Comparison of ENCODE assay signal across 9 cellular contexts in genomic region chrX:19709812-19710518, GRCh38.
A peak's percentile ranks its signal among the peaks of the same experiment; 100 is the strongest.
DNase-seq lines count a peak whose midpoint lies in the region; ATAC-seq, FAIRE-seq and TF ChIP-seq lines count a peak whose summit lies in the region.
"Had no signal": no experiment of that assay in that cellular context is flagged by ENCODE, and none has a peak within 500 bp of the region (broad histone marks: within the 10 kb centered on the region; RNA-seq: fewer than 3 reads in every experiment).

No MANE protein-coding gene starts in this region.

- H3K4me3 ChIP-seq in epithelial cell of esophagus (ENCODE audit: low read length) (no peak overlapping the region), trophoblast cell (ENCODE audit: low read depth, low read length) (no peak overlapping the region), psoas muscle (no peak overlapping the region)

- H3K4me2 ChIP-seq in trophoblast cell (ENCODE audit: low read length): no peak overlapping the region

- no peak overlapping the region for H2BK5ac ChIP-seq in trophoblast cell (ENCODE audit: low read depth, low read length, poor library complexity)

- H3K18ac ChIP-seq in trophoblast cell (ENCODE audit: low read length): no peak overlapping the region

- intact Hi-C loops in psoas muscle (cut with DNase I): no loop called here

- H3K27me3 ChIP-seq in trophoblast cell (ENCODE audit: insufficient read depth, low read length) (no peaks in the 10 kb centered on the region), psoas muscle (ENCODE audit: insufficient read depth in 3 of 3, low read length in 2 of 3) (no peaks in the 10 kb centered on the region)

- peak; percentile 97 for FAIRE-seq in RCC 7860 (lab: Jason Lieb, UNC)

- H4K91ac ChIP-seq in trophoblast cell (ENCODE audit: low read depth, low read length): no peak overlapping the region

- H3K9me3 ChIP-seq in trophoblast cell (ENCODE audit: insufficient read depth, low read depth, low read length) (no peaks in the 10 kb centered on the region), psoas muscle (no peaks in the 10 kb centered on the region)

- no CpG with 5 or more reads among the region's 9 CpGs for WGBS in trophoblast cell (ENCODE audit: extremely low coverage, insufficient coverage, insufficient read length)
- WGBS in psoas muscle, 3 donors: 91 to 96% (median 93%) methylated on average over 9 of the region's 9 CpGs

- H2BK120ac ChIP-seq in trophoblast cell (ENCODE audit: insufficient read depth, low read length, poor library complexity): no peak overlapping the region

- H2AFZ ChIP-seq in trophoblast cell (ENCODE audit: insufficient read depth, low read length, poor library complexity): no peak overlapping the region
- H2AFZ ChIP-seq: parathyroid adenoma had no signal

- H3K9ac ChIP-seq in trophoblast cell (ENCODE audit: low read length): no peak overlapping the region
- H3K9ac ChIP-seq: parathyroid adenoma had no signal

- DNase-seq in GM04504 (ENCODE audit: low read depth) (peak; percentile 87), RCC 7860 (ENCODE audit: low spot score) (peak; percentile 93), epithelial cell of esophagus (ENCODE audit: low read depth) (peak; percentile 90), trophoblast cell (peak; percentile 76 to 78), psoas muscle (no peak)
- no peak for DNase-seq in stimulated activated CD4-positive, alpha-beta T cell treated with anti-CD3 and anti-CD28 coated beads, Interleukin-1b, Interleukin-23, amount 100 ng/mL, for 48 hours
- DNase-seq: activated CD4-positive, alpha-beta T cell treated with anti-CD3 and anti-CD28 coated beads for 48 hours had no signal

- no peak overlapping the region for H3K23ac ChIP-seq in trophoblast cell (ENCODE audit: low read length)

- H2BK12ac ChIP-seq in trophoblast cell (ENCODE audit: low read length): no peak overlapping the region

- H3K4me1 ChIP-seq in trophoblast cell (ENCODE audit: control insufficient read depth in 1 of 2, insufficient read depth in 2 of 2, low read length in 2 of 2) (peaks cover 7 to 9% of the 10 kb centered on the region in 2 experiments), psoas muscle (peaks cover 5% of the 10 kb centered on the region)
- H3K4me1 ChIP-seq: parathyroid adenoma had no signal

- no peak for ATAC-seq in psoas muscle
- no peak for ATAC-seq in HG02938 (IDR thresholded peaks at IDR 0.05; ENCODE audit: unreplicated experiment)

- no peak overlapping the region for H2AK5ac ChIP-seq in trophoblast cell (ENCODE audit: low read length)

- H3K79me2 ChIP-seq in trophoblast cell (ENCODE audit: control insufficient read depth, insufficient read depth, low read length, poor library complexity): no peaks in the 10 kb centered on the region
- H3K79me2 ChIP-seq: parathyroid adenoma had no signal

- H4K12ac ChIP-seq in trophoblast cell (ENCODE audit: low read depth, low read length): no peak overlapping the region

- H3K4ac ChIP-seq in trophoblast cell (ENCODE audit: low read depth, low read length): no peak overlapping the region

- H3K79me1 ChIP-seq in trophoblast cell (ENCODE audit: low read length): peaks cover 2% of the 10 kb centered on the region

- H3K36me3 ChIP-seq in trophoblast cell (ENCODE audit: control insufficient read depth in 1 of 2, insufficient read depth in 2 of 2, low read length in 2 of 2): peaks cover 0 to 2% of the 10 kb centered on the region in 2 experiments
- H3K36me3 ChIP-seq in psoas muscle (ENCODE audit: insufficient read depth in 1 of 2, low read depth in 1 of 2): no peaks in the 10 kb centered on the region

- H3K27ac ChIP-seq in trophoblast cell (ENCODE audit: low read depth, low read length) (no peak overlapping the region), psoas muscle (no peak overlapping the region)
- H3K27ac ChIP-seq: parathyroid adenoma had no signal

- H3K14ac ChIP-seq in trophoblast cell (ENCODE audit: low read length): no peak overlapping the region

- no peak for TF ChIP-seq CTCF in epithelial cell of esophagus (IDR thresholded peaks at IDR 0.05; ENCODE audit: insufficient read depth, low read depth, low read length, missing control alignments)
- TF ChIP-seq CTCF in psoas muscle (IDR thresholded peaks at IDR 0.05): no peak

- no peak overlapping the region for H4K8ac ChIP-seq in trophoblast cell (ENCODE audit: low read depth, low read length)

Comparison
In these comparisons a context has a peak if more than half of its experiments do, and no peak if none do; other contexts are left out.
1. DNase-seq: peak in GM04504 (single experiment), RCC 7860 (single experiment), epithelial cell of esophagus (single experiment) and trophoblast cell (2 of 2); none in stimulated activated CD4-positive, alpha-beta T cell treated with anti-CD3 and anti-CD28 coated beads, Interleukin-1b, Interleukin-23, amount 100 ng/mL, for 48 hours (single experiment) and psoas muscle (0 of 2).